ENCODE assay signal across 11 cellular contexts in the genomic region with DNA sequence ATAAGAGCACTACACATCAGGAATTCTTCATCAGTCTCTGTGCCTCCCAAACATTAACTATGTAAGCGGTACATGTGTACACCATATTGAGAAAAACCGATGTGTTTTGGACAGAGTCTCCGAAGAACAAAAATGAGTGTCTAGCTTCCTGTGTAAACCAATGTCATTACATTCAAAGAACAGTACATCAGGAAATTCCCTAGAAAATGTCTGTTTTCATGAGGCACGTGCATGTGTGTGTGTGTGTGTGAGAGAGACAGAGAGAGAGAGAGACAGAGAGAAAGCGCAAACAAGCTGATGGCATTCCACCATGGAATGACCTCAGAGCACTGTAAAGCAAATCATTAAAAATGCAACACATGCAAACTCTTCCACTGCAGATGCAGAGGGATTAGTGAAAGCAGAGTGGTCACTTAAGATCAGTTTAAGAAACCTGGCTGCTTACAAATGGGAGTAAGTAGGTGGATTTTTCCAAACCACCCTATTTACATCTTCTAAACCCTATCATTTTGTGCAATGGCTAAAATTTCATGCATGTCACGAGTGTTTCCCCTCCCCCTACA.
DNase-seq lines count a peak whose midpoint lies in the region; ATAC-seq and TF ChIP-seq lines count a peak whose summit lies in the region.
"Had no signal": no experiment of that assay in that cellular context is flagged by ENCODE, and none has a peak within 500 bp of the region (broad histone marks: within the 10 kb centered on the region; RNA-seq: fewer than 3 reads in every experiment).

No MANE protein-coding gene starts in this region.

- CTCF ChIA-PET in mammary epithelial cell (lab: Charles Lee; ENCODE audit: low non-redundant PET): no interaction called here
- CTCF ChIA-PET in OCI-LY7 (lab: Charles Lee; ENCODE audit: unreplicated experiment): no interaction called here

- H3K27me3 ChIP-seq in fibroblast of lung (ENCODE audit: control insufficient read depth, insufficient read depth, low read length) (no peaks in the 10 kb centered on the region), mammary epithelial cell (ENCODE audit: insufficient read depth, low read length) (no peaks in the 10 kb centered on the region)
- H3K27me3 ChIP-seq: stomach had no signal

- no peak overlapping the region for H2AFZ ChIP-seq in fibroblast of lung (ENCODE audit: low read length)
- H2AFZ ChIP-seq in mammary epithelial cell (ENCODE audit: low read depth, low read length): no peak overlapping the region
- no peak overlapping the region for H2AFZ ChIP-seq in OCI-LY7 (ENCODE audit: low read length)

- intact Hi-C loops in mammary epithelial cell (cut with micrococcal nuclease) (no loop called here), OCI-LY7 (cut with micrococcal nuclease; ENCODE audit: unreplicated experiment) (no loop called here)

- POLR2A ChIA-PET in OCI-LY7 (lab: Charles Lee): interaction anchor here (0.6 to 1.8 kb wide), 3 partner anchors 8 to 1383 kb away, joined by 3 to 4 read pairs (median 4); no protein-coding TSS in a partner anchor

- peak overlapping the region; percentile 34 for H3K27ac ChIP-seq in fibroblast of lung (ENCODE audit: insufficient read depth, low read length)
- H3K27ac ChIP-seq in mammary epithelial cell (ENCODE audit: insufficient read depth, low read depth, low read length): no peak overlapping the region
- no peak overlapping the region for H3K27ac ChIP-seq in OCI-LY7 (ENCODE audit: low read depth, low read length, poor library complexity, severe bottlenecking)
- H3K27ac ChIP-seq: stomach had no signal

- no peak for TF ChIP-seq POLR2A in erythroblast (IDR thresholded peaks at IDR 0.05; ENCODE audit: low read length)

- H4K20me1 ChIP-seq in fibroblast of lung (ENCODE audit: control insufficient read depth, extremely low read depth, insufficient read depth, low read length) (no peaks in the 10 kb centered on the region), mammary epithelial cell (ENCODE audit: insufficient read depth, low read length) (no peaks in the 10 kb centered on the region), OCI-LY7 (ENCODE audit: insufficient read depth, low read length) (no peaks in the 10 kb centered on the region)

- H3K79me2 ChIP-seq in fibroblast of lung (ENCODE audit: control insufficient read depth, insufficient read depth, low read length): no peaks in the 10 kb centered on the region
- H3K79me2 ChIP-seq in mammary epithelial cell (ENCODE audit: insufficient read depth, low read length): peaks cover 38% of the 10 kb centered on the region
- H3K79me2 ChIP-seq in OCI-LY7 (ENCODE audit: insufficient read depth, low read depth, low read length): 0 out of 2 replicates have a peak, but pooled peaks cover 5% of the 10 kb centered on the region

- H3K36me3 ChIP-seq in fibroblast of lung (ENCODE audit: control insufficient read depth, insufficient read depth, low read length) (no peaks in the 10 kb centered on the region), mammary epithelial cell (ENCODE audit: insufficient read depth, low read length) (no peaks in the 10 kb centered on the region), OCI-LY7 (ENCODE audit: insufficient read depth, low read length) (peaks cover 46% of the 10 kb centered on the region)
- H3K36me3 ChIP-seq: stomach had no signal

- TF ChIP-seq CTCF in fibroblast of lung (conservative IDR thresholded peaks at IDR 0.05 in 1 of 2, IDR thresholded peaks at IDR 0.05 in 1 of 2; ENCODE audit: low read depth in 1 of 2, low read length in 2 of 2): no peak
- no peak for TF ChIP-seq CTCF in mammary epithelial cell (conservative IDR thresholded peaks at IDR 0.05 in 1 of 2, IDR thresholded peaks at IDR 0.05 in 1 of 2; ENCODE audit: extremely low read depth in 1 of 2, insufficient read depth in 1 of 2, low read depth in 1 of 2, low read length in 2 of 2)
- TF ChIP-seq CTCF in OCI-LY7 (conservative IDR thresholded peaks at IDR 0.05; ENCODE audit: low read length): no peak

- in situ Hi-C loops in mammary epithelial cell (cut with MboI; ENCODE audit: low sequenced_read_pairs in 2 of 2): no loop called here

- no peak overlapping the region for H3K9ac ChIP-seq in fibroblast of lung (ENCODE audit: insufficient read depth, low read length)
- H3K9ac ChIP-seq in mammary epithelial cell (ENCODE audit: insufficient read depth, low read length): no peak overlapping the region

- WGBS in mammary epithelial cell (ENCODE audit: low coverage, missing lambda C conversion rate): 86% methylated on average over 6 of the region's 6 CpGs

- DNase-seq in AG08396 (ENCODE audit: low spot score) (peak; percentile 18), NCI-H82 treated with DMSO at 0.1 percent for 48 hours (lab: John Stamatoyannopoulos, UW; ENCODE audit: unreplicated experiment) (peak; percentile 10), fibroblast of lung (ENCODE audit: low read depth in 2 of 2) (peak; percentile 19 to 74), mammary epithelial cell (no peak), OCI-LY7 (ENCODE audit: low spot score) (no peak), erythroblast (lab: John Stamatoyannopoulos, UW) (no peak)
- DNase-seq: H9, NCI-H1417 treated with DMSO at 0.1 percent for 48 hours, stomach had no signal

- peaks cover 9% of the 10 kb centered on the region for H3K4me1 ChIP-seq in fibroblast of lung (ENCODE audit: control insufficient read depth, extremely low read depth, insufficient read depth, low read length)
- no peaks in the 10 kb centered on the region for H3K4me1 ChIP-seq in mammary epithelial cell (ENCODE audit: insufficient read depth, low read length)
- H3K4me1 ChIP-seq in OCI-LY7 (ENCODE audit: insufficient read depth, low read length, poor library complexity, severe bottlenecking): peaks cover 8% of the 10 kb centered on the region

- 0 out of 2 replicates have a peak, but pooled peaks cover 3% of the 10 kb centered on the region for H3K9me2 ChIP-seq in OCI-LY7 (ENCODE audit: insufficient read depth, low read length)

- peak overlapping the region in 1 of 4 experiments; percentile 27 for H3K4me3 ChIP-seq in fibroblast of lung (replicated peaks in 1 of 4; ENCODE audit: control extremely low read depth in 1 of 4, insufficient read depth in 1 of 4, low read depth in 3 of 4, low read length in 4 of 4)
- H3K4me3 ChIP-seq in mammary epithelial cell (replicated peaks in 1 of 3; ENCODE audit: insufficient read depth in 1 of 3, low read depth in 2 of 3, low read length in 3 of 3): no peak overlapping the region
- no peak overlapping the region for H3K4me3 ChIP-seq in OCI-LY7 (ENCODE audit: low read depth, low read length, poor library complexity, severe bottlenecking)
- H3K4me3 ChIP-seq: stomach had no signal

- H3K9me3 ChIP-seq in fibroblast of lung (ENCODE audit: control insufficient read depth, insufficient read depth, low read depth, low read length) (no peaks in the 10 kb centered on the region), mammary epithelial cell (replicated peaks; ENCODE audit: insufficient read depth, low read length) (no peaks in the 10 kb centered on the region), OCI-LY7 (ENCODE audit: low read length) (no peaks in the 10 kb centered on the region)
- H3K9me3 ChIP-seq: stomach had no signal

- no TSS peak for BruUV-seq in mammary epithelial cell (replicated peaks; lab: Mats Ljungman, UMichigan)
- no TSS peak for BruUV-seq in OCI-LY7 (replicated peaks; lab: Mats Ljungman, UMichigan)

- H3K4me2 ChIP-seq in fibroblast of lung (ENCODE audit: extremely low read depth, insufficient read depth, low read length): peak overlapping the region; percentile 69
- no peak overlapping the region for H3K4me2 ChIP-seq in mammary epithelial cell (ENCODE audit: insufficient read depth, low read depth, low read length)
- H3K4me2 ChIP-seq in OCI-LY7 (ENCODE audit: low read length): no peak overlapping the region

- dilution Hi-C loops in mammary epithelial cell (cut with HindIII; ENCODE audit: low sequenced_read_pairs): no loop called here

- ATAC-seq in GM19025 (IDR thresholded peaks at IDR 0.05; ENCODE audit: low read depth, unreplicated experiment) (peak; percentile 46), HG03095 (IDR thresholded peaks at IDR 0.05; ENCODE audit: unreplicated experiment) (no peak)

Comparison
In these comparisons a context has a peak if more than half of its experiments do, and no peak if none do; other contexts are left out.
1. DNase-seq: peak in AG08396 (single experiment), NCI-H82 treated with DMSO at 0.1 percent for 48 hours (single experiment) and fibroblast of lung (2 of 2); none in mammary epithelial cell (single experiment), OCI-LY7 (single experiment) and erythroblast (0 of 2).